28 cellular contexts compared by ENCODE assay signal in genomic region chr17:73604476-73604875, GRCh38. TPM values are rescaled to one million over a fixed set of nuclear protein-coding genes. Genes with fewer than 3 reads are reported as not detected.
DNase-seq lines count a peak whose midpoint lies in the region; ATAC-seq and TF ChIP-seq lines count a peak whose summit lies in the region.
"Had no signal": no experiment of that assay in that cellular context is flagged by ENCODE, and none has a peak within 500 bp of the region (broad histone marks: within the 10 kb centered on the region; RNA-seq: fewer than 3 reads in every experiment).

No MANE protein-coding gene starts in this region.

- no peaks in the 10 kb centered on the region for H3K4me1 Mint-ChIP-seq in activated T-helper 17 cell treated with anti-CD3 and anti-CD28 coated beads, Interleukin-2, amount 50 U/mL, for 72 hours
- H3K4me1 Mint-ChIP-seq in memory B cell (peaks cover 21% of the 10 kb centered on the region), neural progenitor cell (peaks cover 43% of the 10 kb centered on the region)

- H3K27ac Mint-ChIP-seq in activated T-helper 17 cell treated with anti-CD3 and anti-CD28 coated beads, Interleukin-2, amount 50 U/mL, for 72 hours: peak overlapping the region; percentile 2
- H3K27ac Mint-ChIP-seq in memory B cell (peak overlapping the region; percentile 53), neural progenitor cell (peak overlapping the region; percentile 82)
- H3K27ac Mint-ChIP-seq: HFFc6 had no signal

- H3K27me3 Mint-ChIP-seq in activated T-helper 17 cell treated with anti-CD3 and anti-CD28 coated beads, Interleukin-2, amount 50 U/mL, for 72 hours: peaks cover 6% of the 10 kb centered on the region
- H3K27me3 Mint-ChIP-seq in memory B cell (no peaks in the 10 kb centered on the region), neural progenitor cell (ENCODE audit: insufficient read depth, low read depth) (peaks cover 2% of the 10 kb centered on the region)

- no peaks in the 10 kb centered on the region for H3K9me3 ChIP-seq in neural progenitor cell (ENCODE audit: low read depth)
- H3K9me3 ChIP-seq: BE2C, HAP-1 had no signal

- H3F3A ChIP-seq in neural progenitor cell (ENCODE audit: low read depth): no peaks in the 10 kb centered on the region

- no peak overlapping the region for H3K4me2 ChIP-seq in neural progenitor cell

- H3K36me3 ChIP-seq in neural progenitor cell: no peaks in the 10 kb centered on the region
- H3K36me3 ChIP-seq: BE2C, HAP-1 had no signal

- no peaks in the 10 kb centered on the region for H3K9me3 Mint-ChIP-seq in activated T-helper 17 cell treated with anti-CD3 and anti-CD28 coated beads, Interleukin-2, amount 50 U/mL, for 72 hours
- H3K9me3 Mint-ChIP-seq in memory B cell (no peaks in the 10 kb centered on the region), neural progenitor cell (peaks cover 22% of the 10 kb centered on the region)

- intact Hi-C loops in Right ventricle myocardium inferior (cut with DNase I) (no loop called here), left ventricle myocardium superior (cut with micrococcal nuclease) (no loop called here)

- H3K27me3 ChIP-seq in neural progenitor cell: no peaks in the 10 kb centered on the region
- H3K27me3 ChIP-seq: BE2C had no signal

- no peak overlapping the region for H3K27ac ChIP-seq in neural progenitor cell
- H3K27ac ChIP-seq: GM23248 had no signal

- H3K4me3 Mint-ChIP-seq in activated T-helper 17 cell treated with anti-CD3 and anti-CD28 coated beads, Interleukin-2, amount 50 U/mL, for 72 hours: no peak overlapping the region
- H3K4me3 Mint-ChIP-seq in memory B cell (no peak overlapping the region), neural progenitor cell (no peak overlapping the region)
- H3K4me3 Mint-ChIP-seq: HFFc6 had no signal

- H2AFZ ChIP-seq in neural progenitor cell (replicated peaks): no peak overlapping the region
- H2AFZ ChIP-seq: GM23248 had no signal

- no peak overlapping the region for H3K9ac ChIP-seq in neural progenitor cell
- H3K9ac ChIP-seq: GM23248 had no signal

- H3K79me2 ChIP-seq in neural progenitor cell (ENCODE audit: low read depth): peaks cover 81% of the 10 kb centered on the region

- no peak for ATAC-seq in Right ventricle myocardium inferior
- ATAC-seq in left ventricle myocardium superior: no peak
- ATAC-seq in activated T-helper 17 cell treated with anti-CD3 and anti-CD28 coated beads, Interleukin-2, amount 50 U/mL, for 72 hours (replicated peaks): no peak
- ATAC-seq in memory B cell (ENCODE audit: low read depth): no peak
- ATAC-seq in GM21423 (IDR thresholded peaks at IDR 0.05; ENCODE audit: unreplicated experiment): no peak

- no peaks in the 10 kb centered on the region for H3K36me3 Mint-ChIP-seq in activated T-helper 17 cell treated with anti-CD3 and anti-CD28 coated beads, Interleukin-2, amount 50 U/mL, for 72 hours (ENCODE audit: low read depth)
- H3K36me3 Mint-ChIP-seq in memory B cell (peaks cover 17% of the 10 kb centered on the region), neural progenitor cell (peaks cover 54% of the 10 kb centered on the region)

- no peak for TF ChIP-seq CTCF in neural progenitor cell (IDR thresholded peaks at IDR 0.05)

- no peak overlapping the region for H3K4me3 ChIP-seq in neural progenitor cell
- H3K4me3 ChIP-seq: GM23248, HAP-1 had no signal

- H3K4me1 ChIP-seq in neural progenitor cell: peaks cover 18% of the 10 kb centered on the region
- H3K4me1 ChIP-seq: HAP-1 had no signal

- H4K20me1 ChIP-seq in neural progenitor cell (ENCODE audit: low read depth): peaks cover 39% of the 10 kb centered on the region

- DNase-seq in Right ventricle myocardium inferior (ENCODE audit: missing footprints) (peak; percentile 56), left ventricle myocardium superior (no peak), memory B cell (ENCODE audit: low spot score in 2 of 2) (no peak), neural progenitor cell (ENCODE audit: low spot score) (no peak), SW 1271 (lab: John Stamatoyannopoulos, UW) (no peak), nucleus accumbens (lab: John Stamatoyannopoulos, UW) (no peak)
- DNase-seq: 8988T, ACHN, BE2C, DMS153, DND-41, GM23248, HFFc6, KBM-7, MV-4-11, NCI-H1105, NCI-H1436 treated with DMSO at 0.1 percent for 48 hours, NCI-H187 treated with DMSO at 0.1 percent for 48 hours, NCI-H2107, NCI-H446 treated with DMSO at 0.1 percent for 48 hours, NCI-H69, RPMI8226, SHP77 treated with DMSO at 0.1 percent for 48 hours had no signal

RNA-seq across cellular contexts. Expression of gene SDK2, which starts 39.8 kb away (rescaled TPM):
- total RNA-seq in Right ventricle myocardium inferior: 1.6 TPM
- 1.5 TPM for total RNA-seq in left ventricle myocardium superior
- under 1 TPM; 0.19 to 0.26 TPM for total RNA-seq in activated T-helper 17 cell treated with anti-CD3 and anti-CD28 coated beads, Interleukin-2, amount 50 U/mL, for 72 hours
- 15.3 and 39.9 TPM in 2 replicates for total RNA-seq in neural progenitor cell (ENCODE audit: low replicate concordance)
- total RNA-seq: LHCN-M2, MCF 10A had no signal

Comparison
In these comparisons a context has a peak if more than half of its experiments do, and no peak if none do; other contexts are left out.
1. H3K27ac Mint-ChIP-seq: peak in every context shown above with its lines; median percentile 82 in neural progenitor cell; 53 in memory B cell; 2 in activated T-helper 17 cell treated with anti-CD3 and anti-CD28 coated beads, Interleukin-2, amount 50 U/mL, for 72 hours.